ENCODE assay signal across 8 cellular contexts in genomic region chr17:15261818-15262290, GRCh38. TPM values are rescaled to one million over a fixed set of nuclear protein-coding genes. Genes with fewer than 3 reads are reported as not detected.
DNase-seq lines count a peak whose midpoint lies in the region; ATAC-seq and TF ChIP-seq lines count a peak whose summit lies in the region.

No MANE protein-coding gene starts in this region.

- peak overlapping the region; percentile 76 for H3K4me3 ChIP-seq in BE2C (ENCODE audit: low read depth, low read length)
- H3K4me3 ChIP-seq in neuron (ENCODE audit: low read length), result peak overlapping the region; percentile 94

- peak overlapping the region; percentile 84 for H2AFZ ChIP-seq in neuron (ENCODE audit: low read depth, low read length)

- ATAC-seq in GM19351 (IDR thresholded peaks at IDR 0.05; ENCODE audit: unreplicated experiment), result no peak
- no peak for ATAC-seq in omental fat pad (ENCODE audit: low FRiP score)
- ATAC-seq in HG03469 (IDR thresholded peaks at IDR 0.05; ENCODE audit: unreplicated experiment), result no peak

- H3K27me3 ChIP-seq in BE2C (no peaks in the 10 kb centered on the region), neuron (ENCODE audit: insufficient read depth, low read length) (peaks cover 34% of the 10 kb centered on the region)

- TF ChIP-seq CTCF in BE2C (IDR thresholded peaks at IDR 0.05; ENCODE audit: low read depth, low read length), result no peak
- TF ChIP-seq CTCF in omental fat pad (IDR thresholded peaks at IDR 0.05), result no peak

- H3K36me3 ChIP-seq in BE2C, result no peaks in the 10 kb centered on the region
- no peaks in the 10 kb centered on the region for H3K36me3 ChIP-seq in neuron (ENCODE audit: insufficient read depth, low read length)

- in situ Hi-C loops in SK-MEL-5 (cut with HindIII; ENCODE audit: low pct_unique_long_range_greater_than_20kb, low sequenced_read_pairs), result no loop called here

- DNase-seq in BE2C (peak; percentile 12), SK-MEL-5 (ENCODE audit: low read depth, low spot score) (peak; percentile 33), foreskin melanocyte (peak; percentile 42), omental fat pad (ENCODE audit: low spot score) (no peak)
- DNase-seq in activated CD4-positive, CD25-positive, alpha-beta regulatory T cell (lab: John Stamatoyannopoulos, UW), result no peak

- H3K9me3 ChIP-seq in BE2C (no peaks in the 10 kb centered on the region), neuron (ENCODE audit: low read length) (no peaks in the 10 kb centered on the region)

- H3K4me1 ChIP-seq in BE2C (peaks cover 4% of the 10 kb centered on the region), neuron (ENCODE audit: insufficient read depth, low read length) (peaks cover 19% of the 10 kb centered on the region)

RNA-seq across cellular contexts. Expression of gene PMP22, which starts 3.3 kb away (rescaled TPM):
- polyA plus RNA-seq in BE2C (2012; ENCODE audit: insufficient read depth, insufficient read length, low read depth), result 71.2 TPM
- 53.5 and 54.9 TPM in 2 replicates for total RNA-seq in SK-MEL-5 (2014; rRNA removed; shearing (Covaris generic))
- polyA plus RNA-seq in SK-MEL-5 (2015; cell fraction: cytosol; rRNA removed), result 132 and 148 TPM in 2 replicates
- 23.5 and 32.1 TPM in 2 replicates for polyA plus RNA-seq in SK-MEL-5 (2015; cell fraction: nucleus; rRNA removed)
- total RNA-seq in omental fat pad, result 100 to 1,000 TPM; 224 to 387 (median 297) TPM

Comparison
In these comparisons a context has a peak if more than half of its experiments do, and no peak if none do; other contexts are left out.
1. DNase-seq: peak in BE2C (single experiment), SK-MEL-5 (single experiment) and foreskin melanocyte (single experiment); none in omental fat pad (single experiment) and activated CD4-positive, CD25-positive, alpha-beta regulatory T cell (0 of 4).